In genomic region chr6:43428112-43428570, GRCh38 we compare ENCODE assay signal across 1 cellular context.
TF ChIP-seq lines count a peak whose summit lies in the region.

No MANE protein-coding gene starts in this region.

TF ChIP-seq in IMR-90, 13 proteins besides CTCF, POLR2A, EP300 and RAD21 (continued from another document):
- TF ChIP-seq ELK1 (IDR thresholded peaks at IDR 0.05; ENCODE audit: borderline replicate concordance, low read depth, low read length) (no peak), SMC3 (IDR thresholded peaks at IDR 0.05; ENCODE audit: low read depth, low read length) (no peak), BHLHE40 (IDR thresholded peaks at IDR 0.05; ENCODE audit: low read depth, low read length) (no peak), RFX5 (IDR thresholded peaks at IDR 0.05; ENCODE audit: low read depth, low read length) (no peak), RCOR1 (IDR thresholded peaks at IDR 0.05; ENCODE audit: insufficient replicate concordance, low read length) (no peak), MXI1 (IDR thresholded peaks at IDR 0.05; ENCODE audit: borderline replicate concordance, low read depth, low read length) (no peak)
TF ChIP-seq in IMR-90: peak in this region for 0.
